ENCODE assay signal across 5 cellular contexts in the genomic region with DNA sequence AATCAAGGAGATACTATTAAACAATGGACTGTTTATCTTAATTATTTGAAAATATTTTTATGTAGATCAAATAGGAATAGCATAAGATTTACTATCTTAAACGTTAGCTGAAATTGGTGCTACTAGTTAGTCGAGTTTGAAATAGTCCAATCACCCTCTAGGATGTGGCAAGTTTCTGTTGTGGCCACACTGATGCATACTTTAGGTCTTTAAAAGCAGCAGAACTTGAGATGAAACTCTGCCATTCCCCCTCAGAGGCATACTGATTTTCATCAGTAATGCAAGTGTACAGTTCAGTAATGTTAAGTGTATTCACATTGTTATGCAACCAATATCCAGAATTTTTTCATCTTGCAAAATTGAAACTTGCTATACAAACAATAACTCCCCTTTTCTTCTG.
"Had no signal": no experiment of that assay in that cellular context is flagged by ENCODE, and none has a peak within 500 bp of the region (broad histone marks: within the 10 kb centered on the region; RNA-seq: fewer than 3 reads in every experiment).

No MANE protein-coding gene starts in this region.

- H3K4me3 ChIP-seq: K562 had no signal

- ATAC-seq: HepG2, K562 had no signal

- H3K27ac ChIP-seq: HL-60 had no signal

- DNase-seq: IMR-90, KBM-7 had no signal
